ENCODE assay signal across 1 cellular context in the genomic region with DNA sequence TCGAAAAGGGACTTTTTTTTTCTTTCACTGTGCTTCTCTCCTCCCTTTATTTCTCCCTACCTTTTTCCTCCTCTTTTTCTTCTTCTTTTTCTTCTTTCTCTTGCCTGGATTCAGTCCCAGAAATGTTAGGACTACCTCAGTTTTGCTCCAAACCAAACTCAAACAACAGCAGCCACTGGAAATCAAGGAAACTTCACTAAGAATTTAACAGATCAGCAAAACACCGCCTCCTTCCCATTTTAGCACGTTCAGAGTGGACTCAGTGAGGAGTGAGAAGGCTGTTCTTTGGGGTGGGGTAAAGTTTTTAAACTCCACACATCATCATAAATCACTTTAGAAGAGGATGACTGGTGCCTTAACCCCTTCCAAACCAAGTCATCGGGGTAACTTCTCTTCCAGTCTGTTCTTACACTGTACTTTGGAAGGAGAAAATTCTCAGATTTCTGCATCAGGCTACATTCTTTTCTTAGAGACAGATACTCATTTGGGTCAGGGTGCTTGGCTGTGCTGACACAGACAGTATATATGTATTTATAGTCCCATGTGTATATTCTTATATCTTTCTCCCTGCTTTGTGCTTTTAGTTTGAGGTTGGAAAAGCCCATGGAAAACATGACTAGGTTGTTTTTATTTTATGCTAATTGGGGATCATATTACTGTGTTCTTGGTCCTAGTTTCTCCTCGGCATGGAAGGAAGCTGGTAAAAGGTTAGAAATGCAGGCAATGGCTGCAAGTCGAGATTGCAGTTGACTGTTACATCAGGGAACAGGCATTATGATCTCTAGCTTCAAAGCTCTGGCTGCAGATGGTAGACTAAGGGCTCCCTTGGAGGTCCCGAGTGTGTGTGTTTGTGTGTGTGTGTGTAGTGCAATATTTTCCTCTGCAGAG.
TF ChIP-seq lines count a peak whose summit lies in the region.

A gene with protein sequence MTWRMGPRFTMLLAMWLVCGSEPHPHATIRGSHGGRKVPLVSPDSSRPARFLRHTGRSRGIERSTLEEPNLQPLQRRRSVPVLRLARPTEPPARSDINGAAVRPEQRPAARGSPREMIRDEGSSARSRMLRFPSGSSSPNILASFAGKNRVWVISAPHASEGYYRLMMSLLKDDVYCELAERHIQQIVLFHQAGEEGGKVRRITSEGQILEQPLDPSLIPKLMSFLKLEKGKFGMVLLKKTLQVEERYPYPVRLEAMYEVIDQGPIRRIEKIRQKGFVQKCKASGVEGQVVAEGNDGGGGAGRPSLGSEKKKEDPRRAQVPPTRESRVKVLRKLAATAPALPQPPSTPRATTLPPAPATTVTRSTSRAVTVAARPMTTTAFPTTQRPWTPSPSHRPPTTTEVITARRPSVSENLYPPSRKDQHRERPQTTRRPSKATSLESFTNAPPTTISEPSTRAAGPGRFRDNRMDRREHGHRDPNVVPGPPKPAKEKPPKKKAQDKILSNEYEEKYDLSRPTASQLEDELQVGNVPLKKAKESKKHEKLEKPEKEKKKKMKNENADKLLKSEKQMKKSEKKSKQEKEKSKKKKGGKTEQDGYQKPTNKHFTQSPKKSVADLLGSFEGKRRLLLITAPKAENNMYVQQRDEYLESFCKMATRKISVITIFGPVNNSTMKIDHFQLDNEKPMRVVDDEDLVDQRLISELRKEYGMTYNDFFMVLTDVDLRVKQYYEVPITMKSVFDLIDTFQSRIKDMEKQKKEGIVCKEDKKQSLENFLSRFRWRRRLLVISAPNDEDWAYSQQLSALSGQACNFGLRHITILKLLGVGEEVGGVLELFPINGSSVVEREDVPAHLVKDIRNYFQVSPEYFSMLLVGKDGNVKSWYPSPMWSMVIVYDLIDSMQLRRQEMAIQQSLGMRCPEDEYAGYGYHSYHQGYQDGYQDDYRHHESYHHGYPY (minus strand): TSS at position 280 of the 888 bp plus-strand sequence. CDS start 1,238 bp downstream, outside the sequence.

TF ChIP-seq in A549, 52 proteins besides CTCF, POLR2A, EP300 and RAD21 (continued from another document):
- TF ChIP-seq, protein P1, sequence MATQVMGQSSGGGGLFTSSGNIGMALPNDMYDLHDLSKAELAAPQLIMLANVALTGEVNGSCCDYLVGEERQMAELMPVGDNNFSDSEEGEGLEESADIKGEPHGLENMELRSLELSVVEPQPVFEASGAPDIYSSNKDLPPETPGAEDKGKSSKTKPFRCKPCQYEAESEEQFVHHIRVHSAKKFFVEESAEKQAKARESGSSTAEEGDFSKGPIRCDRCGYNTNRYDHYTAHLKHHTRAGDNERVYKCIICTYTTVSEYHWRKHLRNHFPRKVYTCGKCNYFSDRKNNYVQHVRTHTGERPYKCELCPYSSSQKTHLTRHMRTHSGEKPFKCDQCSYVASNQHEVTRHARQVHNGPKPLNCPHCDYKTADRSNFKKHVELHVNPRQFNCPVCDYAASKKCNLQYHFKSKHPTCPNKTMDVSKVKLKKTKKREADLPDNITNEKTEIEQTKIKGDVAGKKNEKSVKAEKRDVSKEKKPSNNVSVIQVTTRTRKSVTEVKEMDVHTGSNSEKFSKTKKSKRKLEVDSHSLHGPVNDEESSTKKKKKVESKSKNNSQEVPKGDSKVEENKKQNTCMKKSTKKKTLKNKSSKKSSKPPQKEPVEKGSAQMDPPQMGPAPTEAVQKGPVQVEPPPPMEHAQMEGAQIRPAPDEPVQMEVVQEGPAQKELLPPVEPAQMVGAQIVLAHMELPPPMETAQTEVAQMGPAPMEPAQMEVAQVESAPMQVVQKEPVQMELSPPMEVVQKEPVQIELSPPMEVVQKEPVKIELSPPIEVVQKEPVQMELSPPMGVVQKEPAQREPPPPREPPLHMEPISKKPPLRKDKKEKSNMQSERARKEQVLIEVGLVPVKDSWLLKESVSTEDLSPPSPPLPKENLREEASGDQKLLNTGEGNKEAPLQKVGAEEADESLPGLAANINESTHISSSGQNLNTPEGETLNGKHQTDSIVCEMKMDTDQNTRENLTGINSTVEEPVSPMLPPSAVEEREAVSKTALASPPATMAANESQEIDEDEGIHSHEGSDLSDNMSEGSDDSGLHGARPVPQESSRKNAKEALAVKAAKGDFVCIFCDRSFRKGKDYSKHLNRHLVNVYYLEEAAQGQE (IDR thresholded peaks at IDR 0.05), result no peak
- TF ChIP-seq, protein P2, sequence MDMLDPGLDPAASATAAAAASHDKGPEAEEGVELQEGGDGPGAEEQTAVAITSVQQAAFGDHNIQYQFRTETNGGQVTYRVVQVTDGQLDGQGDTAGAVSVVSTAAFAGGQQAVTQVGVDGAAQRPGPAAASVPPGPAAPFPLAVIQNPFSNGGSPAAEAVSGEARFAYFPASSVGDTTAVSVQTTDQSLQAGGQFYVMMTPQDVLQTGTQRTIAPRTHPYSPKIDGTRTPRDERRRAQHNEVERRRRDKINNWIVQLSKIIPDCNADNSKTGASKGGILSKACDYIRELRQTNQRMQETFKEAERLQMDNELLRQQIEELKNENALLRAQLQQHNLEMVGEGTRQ (IDR thresholded peaks at IDR 0.05), result no peak
- TF ChIP-seq ESRRA (IDR thresholded peaks at IDR 0.05; ENCODE audit: borderline replicate concordance, low read length) (no peak), EHMT2 (IDR thresholded peaks at IDR 0.05; ENCODE audit: low read depth) (no peak), CBX2 (IDR thresholded peaks at IDR 0.05; ENCODE audit: borderline replicate concordance, low read depth) (no peak), RFX5 (IDR thresholded peaks at IDR 0.05) (no peak), GATA3 (IDR thresholded peaks at IDR 0.05; ENCODE audit: borderline replicate concordance) (peak; percentile 59; the same call in 1 of the 2 replicates), MAZ (IDR thresholded peaks at IDR 0.05; ENCODE audit: borderline replicate concordance, low read depth, low read length) (peak; percentile 83; the same call in 1 of the 2 replicates), MAFK (IDR thresholded peaks at IDR 0.05; ENCODE audit: partially characterized antibody) (peak; percentile 98), ZNF302 (CRISPR knock-in tag; IDR thresholded peaks at IDR 0.05) (no peak), JUN (IDR thresholded peaks at IDR 0.05) (peak; percentile 99), RCOR1 (IDR thresholded peaks at IDR 0.05; ENCODE audit: low read depth, low read length) (no peak), ZC3H11A (IDR thresholded peaks at IDR 0.05) (no peak), NR3C1 (IDR thresholded peaks at IDR 0.05) (no peak), FOXS1 (CRISPR knock-in tag; IDR thresholded peaks at IDR 0.05) (peak; percentile 36; the same call in 1 of the 2 replicates), HDAC2 (IDR thresholded peaks at IDR 0.05) (no peak), PHF8 (IDR thresholded peaks at IDR 0.05; ENCODE audit: borderline replicate concordance, low read depth) (no peak), POLR2AphosphoS2 (conservative IDR thresholded peaks at IDR 0.05; ENCODE audit: low read length) (no peak), RNF2 (IDR thresholded peaks at IDR 0.05; ENCODE audit: borderline replicate concordance, low read depth) (no peak), TP53 (CRISPR knock-in tag; IDR thresholded peaks at IDR 0.05) (peak; percentile 97; the same call in 1 of the 2 replicates), TFCP2L1 (CRISPR knock-in tag; IDR thresholded peaks at IDR 0.05) (peak; percentile 99), HOXA7 (CRISPR knock-in tag; IDR thresholded peaks at IDR 0.05) (peak; percentile 98), JUNB (IDR thresholded peaks at IDR 0.05) (peak; percentile 32; the same call in 1 of the 2 replicates), CHD2 (IDR thresholded peaks at IDR 0.05; ENCODE audit: low read length, partially characterized antibody) (no peak), NFE2L2 (conservative IDR thresholded peaks at IDR 0.05; ENCODE audit: low read length) (no peak), EHF (CRISPR knock-in tag; IDR thresholded peaks at IDR 0.05) (0 out of 2 replicates have a peak, but pooled peaks have one; percentile 53), CEBPB (IDR thresholded peaks at IDR 0.05) (peak in 1 of 2 experiments; percentile 50; a peak in 1 of 4 replicates), RARB (CRISPR knock-in tag; IDR thresholded peaks at IDR 0.05) (peak; percentile 96)
- TF ChIP-seq, protein P3, sequence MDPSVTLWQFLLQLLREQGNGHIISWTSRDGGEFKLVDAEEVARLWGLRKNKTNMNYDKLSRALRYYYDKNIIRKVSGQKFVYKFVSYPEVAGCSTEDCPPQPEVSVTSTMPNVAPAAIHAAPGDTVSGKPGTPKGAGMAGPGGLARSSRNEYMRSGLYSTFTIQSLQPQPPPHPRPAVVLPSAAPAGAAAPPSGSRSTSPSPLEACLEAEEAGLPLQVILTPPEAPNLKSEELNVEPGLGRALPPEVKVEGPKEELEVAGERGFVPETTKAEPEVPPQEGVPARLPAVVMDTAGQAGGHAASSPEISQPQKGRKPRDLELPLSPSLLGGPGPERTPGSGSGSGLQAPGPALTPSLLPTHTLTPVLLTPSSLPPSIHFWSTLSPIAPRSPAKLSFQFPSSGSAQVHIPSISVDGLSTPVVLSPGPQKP (IDR thresholded peaks at IDR 0.05; ENCODE audit: low read depth, low read length), result no peak
- TF ChIP-seq, protein P4, sequence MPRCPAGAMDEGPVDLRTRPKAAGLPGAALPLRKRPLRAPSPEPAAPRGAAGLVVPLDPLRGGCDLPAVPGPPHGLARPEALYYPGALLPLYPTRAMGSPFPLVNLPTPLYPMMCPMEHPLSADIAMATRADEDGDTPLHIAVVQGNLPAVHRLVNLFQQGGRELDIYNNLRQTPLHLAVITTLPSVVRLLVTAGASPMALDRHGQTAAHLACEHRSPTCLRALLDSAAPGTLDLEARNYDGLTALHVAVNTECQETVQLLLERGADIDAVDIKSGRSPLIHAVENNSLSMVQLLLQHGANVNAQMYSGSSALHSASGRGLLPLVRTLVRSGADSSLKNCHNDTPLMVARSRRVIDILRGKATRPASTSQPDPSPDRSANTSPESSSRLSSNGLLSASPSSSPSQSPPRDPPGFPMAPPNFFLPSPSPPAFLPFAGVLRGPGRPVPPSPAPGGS (IDR thresholded peaks at IDR 0.05), result peak; percentile 98
- TF ChIP-seq, protein P5, sequence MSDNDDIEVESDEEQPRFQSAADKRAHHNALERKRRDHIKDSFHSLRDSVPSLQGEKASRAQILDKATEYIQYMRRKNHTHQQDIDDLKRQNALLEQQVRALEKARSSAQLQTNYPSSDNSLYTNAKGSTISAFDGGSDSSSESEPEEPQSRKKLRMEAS (IDR thresholded peaks at IDR 0.05), result peak; percentile 34; the same call in 1 of the 2 replicates
- TF ChIP-seq, protein P6, sequence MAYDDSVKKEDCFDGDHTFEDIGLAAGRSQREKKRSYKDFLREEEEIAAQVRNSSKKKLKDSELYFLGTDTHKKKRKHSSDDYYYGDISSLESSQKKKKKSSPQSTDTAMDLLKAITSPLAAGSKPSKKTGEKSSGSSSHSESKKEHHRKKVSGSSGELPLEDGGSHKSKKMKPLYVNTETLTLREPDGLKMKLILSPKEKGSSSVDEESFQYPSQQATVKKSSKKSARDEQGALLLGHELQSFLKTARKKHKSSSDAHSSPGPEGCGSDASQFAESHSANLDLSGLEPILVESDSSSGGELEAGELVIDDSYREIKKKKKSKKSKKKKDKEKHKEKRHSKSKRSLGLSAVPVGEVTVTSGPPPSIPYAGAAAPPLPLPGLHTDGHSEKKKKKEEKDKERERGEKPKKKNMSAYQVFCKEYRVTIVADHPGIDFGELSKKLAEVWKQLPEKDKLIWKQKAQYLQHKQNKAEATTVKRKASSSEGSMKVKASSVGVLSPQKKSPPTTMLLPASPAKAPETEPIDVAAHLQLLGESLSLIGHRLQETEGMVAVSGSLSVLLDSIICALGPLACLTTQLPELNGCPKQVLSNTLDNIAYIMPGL (CRISPR knock-in tag; IDR thresholded peaks at IDR 0.05; ENCODE audit: borderline replicate concordance), result no peak
- TF ChIP-seq, protein P7, sequence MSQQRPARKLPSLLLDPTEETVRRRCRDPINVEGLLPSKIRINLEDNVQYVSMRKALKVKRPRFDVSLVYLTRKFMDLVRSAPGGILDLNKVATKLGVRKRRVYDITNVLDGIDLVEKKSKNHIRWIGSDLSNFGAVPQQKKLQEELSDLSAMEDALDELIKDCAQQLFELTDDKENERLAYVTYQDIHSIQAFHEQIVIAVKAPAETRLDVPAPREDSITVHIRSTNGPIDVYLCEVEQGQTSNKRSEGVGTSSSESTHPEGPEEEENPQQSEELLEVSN (IDR thresholded peaks at IDR 0.05; ENCODE audit: borderline replicate concordance, low read depth), result no peak
- TF ChIP-seq, protein P8, sequence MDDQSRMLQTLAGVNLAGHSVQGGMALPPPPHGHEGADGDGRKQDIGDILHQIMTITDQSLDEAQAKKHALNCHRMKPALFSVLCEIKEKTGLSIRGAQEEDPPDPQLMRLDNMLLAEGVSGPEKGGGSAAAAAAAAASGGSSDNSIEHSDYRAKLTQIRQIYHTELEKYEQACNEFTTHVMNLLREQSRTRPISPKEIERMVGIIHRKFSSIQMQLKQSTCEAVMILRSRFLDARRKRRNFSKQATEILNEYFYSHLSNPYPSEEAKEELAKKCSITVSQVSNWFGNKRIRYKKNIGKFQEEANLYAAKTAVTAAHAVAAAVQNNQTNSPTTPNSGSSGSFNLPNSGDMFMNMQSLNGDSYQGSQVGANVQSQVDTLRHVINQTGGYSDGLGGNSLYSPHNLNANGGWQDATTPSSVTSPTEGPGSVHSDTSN (IDR thresholded peaks at IDR 0.05), result peak; percentile 84
- TF ChIP-seq, protein P9, sequence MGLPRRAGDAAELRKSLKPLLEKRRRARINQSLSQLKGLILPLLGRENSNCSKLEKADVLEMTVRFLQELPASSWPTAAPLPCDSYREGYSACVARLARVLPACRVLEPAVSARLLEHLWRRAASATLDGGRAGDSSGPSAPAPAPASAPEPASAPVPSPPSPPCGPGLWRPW (IDR thresholded peaks at IDR 0.05), result no peak
